In the genomic region with DNA sequence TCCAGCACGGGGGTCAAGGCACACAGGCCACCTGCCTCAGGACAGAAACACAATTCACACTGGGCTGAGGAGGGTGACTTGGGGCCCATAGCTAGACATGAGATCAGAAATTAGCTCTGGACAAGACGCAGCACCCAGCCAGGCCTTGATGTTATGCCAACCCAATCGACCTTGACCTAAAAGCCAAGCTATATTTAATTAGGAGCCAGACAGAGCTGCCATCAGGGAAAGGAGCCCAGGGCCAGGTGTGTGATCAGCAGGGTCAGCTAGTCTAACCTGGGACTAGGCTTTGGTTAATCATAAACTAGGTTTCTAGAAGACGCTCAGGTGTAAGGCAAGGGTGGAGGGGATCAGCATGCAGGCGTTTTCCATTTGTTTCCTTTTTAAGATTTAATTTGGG, we compare ENCODE assay signal across 13 cellular contexts.
"Had no signal": no experiment of that assay in that cellular context is flagged by ENCODE, and none has a peak within 500 bp of the region (broad histone marks: within the 10 kb centered on the region; RNA-seq: fewer than 3 reads in every experiment).

No MANE protein-coding gene starts in this region.

- H3K4me3 Mint-ChIP-seq: activated CD4-positive, alpha-beta memory T cell treated with anti-CD3 and anti-CD28 coated beads, Interleukin-2, amount 10 ng/mL, durations not matched to agents 7 days and 5 days; activated naive CD8-positive, alpha-beta T cell; immature natural killer cell; memory B cell had no signal

- H3K27me3 ChIP-seq: transverse colon had no signal

- H3K9me3 Mint-ChIP-seq: activated CD4-positive, alpha-beta memory T cell treated with anti-CD3 and anti-CD28 coated beads, Interleukin-2, amount 10 ng/mL, durations not matched to agents 7 days and 5 days; immature natural killer cell; memory B cell had no signal

- DNase-seq: activated CD4-positive, alpha-beta memory T cell treated with anti-CD3 and anti-CD28 coated beads, Interleukin-2, amount 10 ng/mL, durations not matched to agents 7 days and 5 days; activated gamma-delta T cell; activated T-cell treated with anti-CD3 and anti-CD28 coated beads, Interleukin-2, amount 50 U/mL, for 48 hours; amygdala; brain microvascular endothelial cell; cerebellar nuclear complex; dermis blood vessel endothelial cell; immature natural killer cell; left cardiac atrium; transverse colon had no signal

- H3K4me1 Mint-ChIP-seq: activated CD4-positive, alpha-beta memory T cell treated with anti-CD3 and anti-CD28 coated beads, Interleukin-2, amount 10 ng/mL, durations not matched to agents 7 days and 5 days; immature natural killer cell; memory B cell had no signal

- H3K27ac ChIP-seq: brain microvascular endothelial cell, skin epidermis, transverse colon had no signal

- H3K36me3 ChIP-seq: brain microvascular endothelial cell, transverse colon had no signal

- H3K36me3 Mint-ChIP-seq: immature natural killer cell, memory B cell had no signal

- H3K4me3 ChIP-seq: skin epidermis, transverse colon had no signal

- H3K9me3 ChIP-seq: transverse colon had no signal

- H3K27ac Mint-ChIP-seq: activated CD4-positive, alpha-beta memory T cell treated with anti-CD3 and anti-CD28 coated beads, Interleukin-2, amount 10 ng/mL, durations not matched to agents 7 days and 5 days; activated naive CD8-positive, alpha-beta T cell; immature natural killer cell; memory B cell had no signal
